Comparison of ENCODE assay signal across 20 cellular contexts in genomic region chr7:151514461-151515396, GRCh38. TPM values are rescaled to one million over a fixed set of nuclear protein-coding genes. Genes with fewer than 3 reads are reported as not detected.
DNase-seq lines count a peak whose midpoint lies in the region; ATAC-seq, FAIRE-seq and TF ChIP-seq lines count a peak whose summit lies in the region.
"Had no signal": no experiment of that assay in that cellular context is flagged by ENCODE, and none has a peak within 500 bp of the region (broad histone marks: within the 10 kb centered on the region; RNA-seq: fewer than 3 reads in every experiment).

No MANE protein-coding gene starts in this region.

- no peak for DNase-seq in activated CD8-positive, alpha-beta T cell treated with anti-CD3 and anti-CD28 coated beads for 36 hours
- no peak for DNase-seq in activated CD8-positive, alpha-beta T cell treated with anti-CD3 and anti-CD28 coated beads, Interleukin-2, amount 10 ng/mL, durations not matched to agents 7 days and 5 days
- DNase-seq in bronchial epithelial cell (ENCODE audit: low read depth) (peak; percentile 38), osteocyte (ENCODE audit: extremely low spot score, unreplicated experiment) (no peak), NCI-H526 treated with DMSO at 0.1 percent for 48 hours (lab: John Stamatoyannopoulos, UW) (no peak), PC-3 (no peak)
- no peak for DNase-seq in activated CD4-positive, CD25-positive, alpha-beta regulatory T cell treated with anti-CD3 and anti-CD28 coated beads, Interleukin-2, amount 50 U/mL, for 72 hours
- DNase-seq: activated naive CD4-positive, alpha-beta T cell; C1 segment of cervical spinal cord; glutamatergic neuron; Kasumi-1; naive B cell; NCI-H146; NCI-H2227 treated with DMSO at 0.1 percent for 48 hours; stomach; uterus had no signal

- POLR2A ChIA-PET in activated CD8-positive, alpha-beta T cell treated with anti-CD3 and anti-CD28 coated beads for 36 hours (lab: Charles Lee), result interaction anchor here (1.0 kb wide), 1 partner anchor 8 kb away, joined by 4 read pairs; no protein-coding TSS in a partner anchor
- POLR2A ChIA-PET in activated CD8-positive, alpha-beta T cell treated with anti-CD3 and anti-CD28 coated beads, Interleukin-2, amount 10 ng/mL, durations not matched to agents 7 days and 5 days (lab: Charles Lee), result interaction anchor here (0.8 kb wide), 1 partner anchor 849 kb away, joined by 3 read pairs; no protein-coding TSS in a partner anchor
- POLR2A ChIA-PET in PC-3 (lab: Charles Lee; ENCODE audit: unreplicated experiment), result interaction anchor here (0.6 kb wide), 2 partner anchors 9 to 88 kb away, joined by 3 read pairs; no protein-coding TSS in a partner anchor

- H3K27ac ChIP-seq in KMS-11 (peak overlapping the region; percentile 97; the same call in 1 of the 2 replicates), PC-3 (ENCODE audit: low read length) (no peak overlapping the region)
- H3K27ac ChIP-seq: A549, uterus had no signal

- H3K27ac Mint-ChIP-seq in activated CD8-positive, alpha-beta T cell treated with anti-CD3 and anti-CD28 coated beads for 36 hours, result peak overlapping the region; percentile 5
- H3K27ac Mint-ChIP-seq in activated CD8-positive, alpha-beta T cell treated with anti-CD3 and anti-CD28 coated beads, Interleukin-2, amount 10 ng/mL, durations not matched to agents 7 days and 5 days, result no peak overlapping the region
- peak overlapping the region; percentile 6 for H3K27ac Mint-ChIP-seq in osteocyte (ENCODE audit: unreplicated experiment)

- intact Hi-C loops in activated CD8-positive, alpha-beta T cell treated with anti-CD3 and anti-CD28 coated beads for 36 hours (cut with micrococcal nuclease), result loop anchor here (5.0 kb wide), 2 partner anchors 42 to 118 kb away; no protein-coding TSS in a partner anchor
- intact Hi-C loops in PC-3 (cut with micrococcal nuclease), result no loop called here

- H3K27me3 ChIP-seq in KMS-11 (ENCODE audit: insufficient read depth, low read depth), result no peaks in the 10 kb centered on the region
- H3K27me3 ChIP-seq in bronchial epithelial cell (ENCODE audit: control insufficient read depth, insufficient read depth, low read length), result no peaks in the 10 kb centered on the region
- no peaks in the 10 kb centered on the region for H3K27me3 ChIP-seq in PC-3 (ENCODE audit: low read length)
- H3K27me3 ChIP-seq: stomach, uterus had no signal

- no peaks in the 10 kb centered on the region for H3K9me3 Mint-ChIP-seq in activated CD8-positive, alpha-beta T cell treated with anti-CD3 and anti-CD28 coated beads for 36 hours
- H3K9me3 Mint-ChIP-seq in activated CD8-positive, alpha-beta T cell treated with anti-CD3 and anti-CD28 coated beads, Interleukin-2, amount 10 ng/mL, durations not matched to agents 7 days and 5 days (ENCODE audit: insufficient read depth), result no peaks in the 10 kb centered on the region
- peaks cover 6% of the 10 kb centered on the region for H3K9me3 Mint-ChIP-seq in osteocyte (ENCODE audit: unreplicated experiment)

- FAIRE-seq in bronchial epithelial cell (lab: Jason Lieb, UNC), result no peak
- FAIRE-seq: A549, H1 had no signal

- H4K20me1 ChIP-seq in KMS-11 (ENCODE audit: insufficient read depth), result peaks cover 88% of the 10 kb centered on the region
- peaks cover 88% of the 10 kb centered on the region for H4K20me1 ChIP-seq in PC-3 (ENCODE audit: low read length)

- H3K36me3 Mint-ChIP-seq in activated CD8-positive, alpha-beta T cell treated with anti-CD3 and anti-CD28 coated beads for 36 hours (ENCODE audit: low read depth), result peaks cover 36% of the 10 kb centered on the region
- H3K36me3 Mint-ChIP-seq in activated CD8-positive, alpha-beta T cell treated with anti-CD3 and anti-CD28 coated beads, Interleukin-2, amount 10 ng/mL, durations not matched to agents 7 days and 5 days (ENCODE audit: low read depth), result peaks cover 55% of the 10 kb centered on the region
- H3K36me3 Mint-ChIP-seq in osteocyte (ENCODE audit: unreplicated experiment), result peaks cover 3% of the 10 kb centered on the region
- H3K36me3 Mint-ChIP-seq: naive B cell had no signal

- H3K4me1 ChIP-seq in KMS-11 (ENCODE audit: low read depth, poor library complexity, severe bottlenecking), result peaks cover 71% of the 10 kb centered on the region
- peaks cover 25% of the 10 kb centered on the region for H3K4me1 ChIP-seq in PC-3 (ENCODE audit: insufficient read depth, low read length)

- H3K36me3 ChIP-seq in KMS-11 (ENCODE audit: insufficient read depth) (no peaks in the 10 kb centered on the region; the same call in 1 of the 2 replicates), bronchial epithelial cell (ENCODE audit: control insufficient read depth, insufficient read depth, low read length) (no peaks in the 10 kb centered on the region), PC-3 (ENCODE audit: low read depth, low read length) (no peaks in the 10 kb centered on the region)
- H3K36me3 ChIP-seq: stomach, uterus had no signal

- BruUV-seq in PC-3 (replicated peaks; lab: Mats Ljungman, UMichigan), result no TSS peak

- H2AFZ ChIP-seq in KMS-11 (ENCODE audit: low read depth) (no peak overlapping the region), PC-3 (ENCODE audit: low read length) (no peak overlapping the region)

- peaks cover 66% of the 10 kb centered on the region for H3K4me1 Mint-ChIP-seq in activated CD8-positive, alpha-beta T cell treated with anti-CD3 and anti-CD28 coated beads for 36 hours (ENCODE audit: low read depth)
- peaks cover 73% of the 10 kb centered on the region for H3K4me1 Mint-ChIP-seq in activated CD8-positive, alpha-beta T cell treated with anti-CD3 and anti-CD28 coated beads, Interleukin-2, amount 10 ng/mL, durations not matched to agents 7 days and 5 days (ENCODE audit: low read depth)
- H3K4me1 Mint-ChIP-seq in osteocyte (ENCODE audit: unreplicated experiment), result peaks cover 48% of the 10 kb centered on the region

- H3K9ac ChIP-seq in KMS-11 (no peak overlapping the region; the same call in 1 of the 2 replicates), PC-3 (ENCODE audit: low read length) (no peak overlapping the region)

- CTCF ChIA-PET in activated CD8-positive, alpha-beta T cell treated with anti-CD3 and anti-CD28 coated beads for 36 hours (lab: Charles Lee), result interaction anchor here (1.0 to 1.8 kb wide), 2 partner anchors 66 to 245 kb away, joined by 3 to 6 read pairs; no protein-coding TSS in a partner anchor
- CTCF ChIA-PET in activated CD8-positive, alpha-beta T cell treated with anti-CD3 and anti-CD28 coated beads, Interleukin-2, amount 10 ng/mL, durations not matched to agents 7 days and 5 days (lab: Charles Lee), result interaction anchor here (1.0 to 1.1 kb wide), 2 partner anchors 9 to 268 kb away, joined by 3 to 4 read pairs; no protein-coding TSS in a partner anchor
- CTCF ChIA-PET in PC-3 (lab: Charles Lee), result no interaction called here

- H3K4me3 ChIP-seq in KMS-11 (IDR thresholded peaks at IDR 0.05; ENCODE audit: insufficient read depth, low read depth, low read length) (no peak overlapping the region), bronchial epithelial cell (ENCODE audit: low read depth, low read length) (no peak overlapping the region), PC-3 (ENCODE audit: low read length) (no peak overlapping the region)
- H3K4me3 ChIP-seq: A549, stomach, uterus had no signal

- no peak overlapping the region for H3K4me3 Mint-ChIP-seq in activated CD8-positive, alpha-beta T cell treated with anti-CD3 and anti-CD28 coated beads for 36 hours
- no peak overlapping the region for H3K4me3 Mint-ChIP-seq in activated CD8-positive, alpha-beta T cell treated with anti-CD3 and anti-CD28 coated beads, Interleukin-2, amount 10 ng/mL, durations not matched to agents 7 days and 5 days
- H3K4me3 Mint-ChIP-seq in osteocyte (ENCODE audit: unreplicated experiment), result no peak overlapping the region

- no peak for ATAC-seq in activated CD8-positive, alpha-beta T cell treated with anti-CD3 and anti-CD28 coated beads for 36 hours
- no peak for ATAC-seq in activated CD8-positive, alpha-beta T cell treated with anti-CD3 and anti-CD28 coated beads, Interleukin-2, amount 10 ng/mL, durations not matched to agents 7 days and 5 days
- ATAC-seq in PC-3, result no peak
- ATAC-seq: A549, esophagus mucosa had no signal

- H3F3A ChIP-seq in PC-3 (ENCODE audit: low read length, unreplicated experiment), result no peaks in the 10 kb centered on the region

- H3K4me2 ChIP-seq in KMS-11 (peak overlapping the region; percentile 95), PC-3 (ENCODE audit: low read length) (no peak overlapping the region)
- H3K4me2 ChIP-seq: A549 had no signal

- TF ChIP-seq CTCF in activated CD8-positive, alpha-beta T cell treated with anti-CD3 and anti-CD28 coated beads for 36 hours (IDR thresholded peaks at IDR 0.05), result no peak
- TF ChIP-seq CTCF in KMS-11 (conservative IDR thresholded peaks at IDR 0.05; ENCODE audit: low read depth, low read length) (no peak), bronchial epithelial cell (IDR thresholded peaks at IDR 0.05; ENCODE audit: insufficient read depth, low read length, severe bottlenecking) (no peak), osteocyte (IDR thresholded peaks at IDR 0.05) (no peak), PC-3 (conservative IDR thresholded peaks at IDR 0.05; ENCODE audit: low read depth, low read length) (no peak)

- no peaks in the 10 kb centered on the region for H3K27me3 Mint-ChIP-seq in activated CD8-positive, alpha-beta T cell treated with anti-CD3 and anti-CD28 coated beads for 36 hours
- no peaks in the 10 kb centered on the region for H3K27me3 Mint-ChIP-seq in activated CD8-positive, alpha-beta T cell treated with anti-CD3 and anti-CD28 coated beads, Interleukin-2, amount 10 ng/mL, durations not matched to agents 7 days and 5 days (ENCODE audit: low read depth)
- H3K27me3 Mint-ChIP-seq in osteocyte (ENCODE audit: unreplicated experiment), result no peaks in the 10 kb centered on the region
- H3K27me3 Mint-ChIP-seq: naive B cell had no signal

- no peaks in the 10 kb centered on the region for H3K9me2 ChIP-seq in PC-3 (replicated peaks; ENCODE audit: low read length)

- H3K79me2 ChIP-seq in KMS-11 (ENCODE audit: insufficient read depth, low read depth) (peaks cover 92% of the 10 kb centered on the region), PC-3 (ENCODE audit: low read length) (peaks cover 96% of the 10 kb centered on the region)

- H3K9me3 ChIP-seq in PC-3 (ENCODE audit: low read length), result no peaks in the 10 kb centered on the region
- H3K9me3 ChIP-seq: A549, stomach, uterus had no signal

RNA-seq across cellular contexts. Expression of gene RHEB, which starts 5.0 kb away (rescaled TPM):
- 10 to 100 TPM; 42.0 to 42.6 TPM for total RNA-seq in activated CD8-positive, alpha-beta T cell treated with anti-CD3 and anti-CD28 coated beads for 36 hours
- total RNA-seq in activated CD8-positive, alpha-beta T cell treated with anti-CD3 and anti-CD28 coated beads, Interleukin-2, amount 10 ng/mL, durations not matched to agents 7 days and 5 days, result 10 to 100 TPM; 81.1 to 90.3 TPM
- total RNA-seq in bronchial epithelial cell (68.0 and 68.7 TPM in 2 replicates), osteocyte (97.2 and 97.7 TPM in 2 replicates), PC-3 (2014; rRNA removed) (87.0 and 99.3 TPM in 2 replicates)
